Comparison of ENCODE assay signal across 17 cellular contexts in genomic region chr2:192035731-192036442, GRCh38.
A peak's percentile ranks its signal among the peaks of the same experiment; 100 is the strongest.
DNase-seq lines count a peak whose midpoint lies in the region; ATAC-seq and TF ChIP-seq lines count a peak whose summit lies in the region.
"Had no signal": no experiment of that assay in that cellular context is flagged by ENCODE, and none has a peak within 500 bp of the region (broad histone marks: within the 10 kb centered on the region; RNA-seq: fewer than 3 reads in every experiment).

No MANE protein-coding gene starts in this region.

- ATAC-seq in left lung: peak; percentile 37
- no peak for ATAC-seq in HG02840 (IDR thresholded peaks at IDR 0.05; ENCODE audit: low FRiP score, unreplicated experiment)
- no peak for ATAC-seq in GM18909 (IDR thresholded peaks at IDR 0.05; ENCODE audit: poor library complexity, unreplicated experiment)
- ATAC-seq: pancreas had no signal

- H3K4me1 ChIP-seq in left lung: peaks cover 0 to 3% of the 10 kb centered on the region in 2 donors
- H3K4me1 ChIP-seq: pancreas, Peyer's patch had no signal

- H3K27me3 ChIP-seq in left lung: no peaks in the 10 kb centered on the region
- H3K27me3 ChIP-seq: pancreas, Peyer's patch had no signal

- H3K36me3 ChIP-seq in left lung: no peaks in the 10 kb centered on the region
- H3K36me3 ChIP-seq: pancreas, Peyer's patch had no signal

- no peak overlapping the region for H3K27ac ChIP-seq in left lung
- H3K27ac ChIP-seq: pancreas, Peyer's patch had no signal

- no peak for TF ChIP-seq CTCF in left lung (IDR thresholded peaks at IDR 0.05)

- H3K4me3 ChIP-seq in left lung: no peak overlapping the region
- H3K4me3 ChIP-seq: pancreas, Peyer's patch had no signal

- DNase-seq in AG08395 (ENCODE audit: low spot score) (peak; percentile 38), HEK293T (ENCODE audit: extremely low spot score) (peak; percentile 20), amniotic stem cell (lab: John Stamatoyannopoulos, UW) (peak; percentile 6), left lung (no peak), GM19238 (ENCODE audit: insufficient read length, low spot score) (no peak), NCI-H187 treated with DMSO at 0.1 percent for 48 hours (lab: John Stamatoyannopoulos, UW) (no peak)
- DNase-seq: activated naive CD4-positive, alpha-beta T cell treated with anti-CD3 and anti-CD28 coated beads, Interleukin-2, amount 50 U/mL, for 16 hours; CD8-positive, alpha-beta memory T cell; H9; KG1; NCI-H2081; pancreas; Peyer's patch; stimulated activated CD4-positive, alpha-beta T cell treated with anti-CD3 and anti-CD28 coated beads, Interleukin-2, amount 100 ng/mL, for 24 hours; stimulated activated naive CD4-positive, alpha-beta T cell treated with Interleukin-2 at 50 U/mL for 16 hours had no signal

- no peaks in the 10 kb centered on the region for H3K9me3 ChIP-seq in left lung
- H3K9me3 ChIP-seq: pancreas, Peyer's patch had no signal

- intact Hi-C loops in left lung (cut with DNase I): no loop called here

- POLR2A ChIA-PET in HEK293T (lab: Yijun Ruan, JAX): no interaction called here

- CTCF ChIA-PET in HEK293T (lab: Yijun Ruan, JAX): no interaction called here

TF ChIP-seq in HEK293T, 16 proteins besides CTCF, POLR2A, EP300 and RAD21:
- TF ChIP-seq L3MBTL2 (conservative IDR thresholded peaks at IDR 0.05) (peak; percentile 32; the same call in 1 of the 2 replicates), ELF4 (IDR thresholded peaks at IDR 0.05) (no peak)

Comparison
In these comparisons a context has a peak if more than half of its experiments do, and no peak if none do; other contexts are left out.
1. DNase-seq: peak in AG08395 (single experiment), HEK293T (single experiment) and amniotic stem cell (single experiment); none in left lung (0 of 2), GM19238 (single experiment) and NCI-H187 treated with DMSO at 0.1 percent for 48 hours (single experiment).